Comparison of ENCODE assay signal across 1 cellular context in genomic region chrX:1784773-1785172, GRCh38.
TF ChIP-seq lines count a peak whose summit lies in the region.

No MANE protein-coding gene starts in this region.

TF ChIP-seq in neural cell, 6 proteins besides CTCF, POLR2A, EP300 and RAD21 (continued from another document):
- TF ChIP-seq REST (IDR thresholded peaks at IDR 0.05; ENCODE audit: borderline replicate concordance): no peak
- TF ChIP-seq MXI1 (conservative IDR thresholded peaks at IDR 0.05; ENCODE audit: poor library complexity, severe bottlenecking): no peak
- no peak for TF ChIP-seq POLR2AphosphoS5 (IDR thresholded peaks at IDR 0.05)
